ENCODE assay signal across 8 cellular contexts in genomic region chr1:64898107-64898861, GRCh38.
DNase-seq lines count a peak whose midpoint lies in the region; ATAC-seq and TF ChIP-seq lines count a peak whose summit lies in the region.

No MANE protein-coding gene starts in this region.

- no peak overlapping the region for H3K27ac Mint-ChIP-seq in activated T-cell treated with anti-CD3 and anti-CD28 coated beads, Interleukin-2, amount 50 U/mL, for 72 hours

- H3K27me3 ChIP-seq in prostate gland (replicated peaks; ENCODE audit: insufficient read depth), result no peaks in the 10 kb centered on the region

- no peaks in the 10 kb centered on the region for H3K36me3 ChIP-seq in prostate gland

- 0% methylated on average over 4 of the region's 4 CpGs for WGBS in prostate gland

- no peaks in the 10 kb centered on the region for H3K4me1 ChIP-seq in prostate gland (replicated peaks)

- intact Hi-C loops in head of caudate nucleus (cut with DNase I) (no loop called here), prostate gland (cut with DNase I) (loop anchor here (10.0 kb wide), 1 partner anchor 67 kb away; the partner anchor contains the start of gene JAK1)

- peaks cover 93% of the 10 kb centered on the region for H3K4me1 Mint-ChIP-seq in activated T-cell treated with anti-CD3 and anti-CD28 coated beads, Interleukin-2, amount 50 U/mL, for 72 hours (ENCODE audit: low read depth)

- H3K9me3 Mint-ChIP-seq in activated T-cell treated with anti-CD3 and anti-CD28 coated beads, Interleukin-2, amount 50 U/mL, for 72 hours, result peaks cover 0 to 2% of the 10 kb centered on the region in 2 donors

- peaks cover 0 to 4% of the 10 kb centered on the region in 2 donors for H3K36me3 Mint-ChIP-seq in activated T-cell treated with anti-CD3 and anti-CD28 coated beads, Interleukin-2, amount 50 U/mL, for 72 hours (ENCODE audit: insufficient read depth in 2 of 2)

- ATAC-seq in GM18498 (IDR thresholded peaks at IDR 0.05; ENCODE audit: unreplicated experiment) (peak; percentile 62), HG02840 (IDR thresholded peaks at IDR 0.05; ENCODE audit: low FRiP score, unreplicated experiment) (peak; percentile 49)
- ATAC-seq in activated T-cell treated with anti-CD3 and anti-CD28 coated beads, Interleukin-2, amount 50 U/mL, for 72 hours (replicated peaks in 1 of 2), result peak; percentile 52 to 63

- H3K27ac ChIP-seq in prostate gland, result peak overlapping the region; percentile 24 to 68

- TF ChIP-seq CTCF in AG04449 (IDR thresholded peaks at IDR 0.05; ENCODE audit: insufficient read depth, low read length, missing control alignments), result no peak
- TF ChIP-seq CTCF in prostate gland (IDR thresholded peaks at IDR 0.05), result no peak

- no peak for TF ChIP-seq POLR2A in prostate gland (IDR thresholded peaks at IDR 0.05)

- CTCF ChIA-PET in AG04449 (lab: Yijun Ruan, JAX), result interaction anchor here (0.8 kb wide), 1 partner anchor 16 kb away, joined by 3 read pairs; no protein-coding TSS in a partner anchor

- H3K4me3 ChIP-seq in AG04449 (ENCODE audit: low read depth, low read length), result no peak overlapping the region
- H3K4me3 ChIP-seq in prostate gland, result no peak overlapping the region

- H3K4me3 Mint-ChIP-seq in activated T-cell treated with anti-CD3 and anti-CD28 coated beads, Interleukin-2, amount 50 U/mL, for 72 hours, result no peak overlapping the region

- peak; percentile 88 for DNase-seq in AG04449 (ENCODE audit: low read depth, low spot score)
- DNase-seq in NCI-H1694 (lab: John Stamatoyannopoulos, UW), result peak; percentile 57
- peak in 1 of 2 donors; percentile 36 for DNase-seq in activated T-cell treated with anti-CD3 and anti-CD28 coated beads, Interleukin-2, amount 50 U/mL, for 72 hours
- peak in 41 of 42 donors; percentile 13 to 88 (median 54) for DNase-seq in head of caudate nucleus
- DNase-seq in prostate gland (ENCODE audit: low spot score), result peak; percentile 78
- DNase-seq in NCI-H128 (lab: John Stamatoyannopoulos, UW; ENCODE audit: unreplicated experiment), result no peak

- POLR2A ChIA-PET in AG04449 (lab: Yijun Ruan, JAX), result interaction anchor here (0.6 to 1.0 kb wide), 2 partner anchors 35 to 36 kb away, joined by 3 to 4 read pairs; no protein-coding TSS in a partner anchor

- no peaks in the 10 kb centered on the region for H3K27me3 Mint-ChIP-seq in activated T-cell treated with anti-CD3 and anti-CD28 coated beads, Interleukin-2, amount 50 U/mL, for 72 hours (ENCODE audit: low read depth)

- no peaks in the 10 kb centered on the region for H3K9me3 ChIP-seq in prostate gland
